Comparison of ENCODE assay signal across 11 cellular contexts in the genomic region with DNA sequence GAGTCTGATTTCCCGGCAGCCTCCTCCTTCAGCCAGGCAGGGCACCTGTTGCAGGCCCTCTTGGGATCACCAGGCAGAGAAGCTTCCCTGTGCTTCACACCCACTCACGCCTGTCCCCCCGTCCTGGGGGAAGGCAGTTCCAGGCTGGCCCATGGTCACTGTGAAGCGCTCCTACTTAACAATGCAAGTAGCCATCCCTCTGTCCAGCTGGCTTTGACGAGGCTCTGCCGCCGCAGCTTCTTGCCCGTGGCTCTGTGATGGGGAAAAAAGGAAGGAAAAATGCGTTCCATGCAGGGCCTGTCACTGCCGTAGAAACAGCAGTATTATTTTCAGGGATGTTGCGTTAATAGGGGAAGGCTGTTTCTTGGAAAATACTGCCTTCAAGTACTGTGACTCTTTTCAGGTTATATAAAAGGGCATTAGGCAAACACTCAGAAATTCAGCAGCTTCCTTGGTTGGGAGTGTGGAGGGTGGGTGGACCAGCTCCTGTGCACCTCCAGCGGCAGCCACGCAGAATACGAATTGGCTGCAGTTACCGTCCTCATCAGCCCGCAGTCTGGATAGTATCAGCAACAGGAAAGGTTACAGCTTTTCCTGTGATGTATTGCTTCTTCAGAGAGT.
DNase-seq lines count a peak whose midpoint lies in the region; ATAC-seq, FAIRE-seq and TF ChIP-seq lines count a peak whose summit lies in the region.
"Had no signal": no experiment of that assay in that cellular context is flagged by ENCODE, and none has a peak within 500 bp of the region (broad histone marks: within the 10 kb centered on the region; RNA-seq: fewer than 3 reads in every experiment).

No MANE protein-coding gene starts in this region.

- H3K4me1 ChIP-seq in endothelial cell of umbilical vein (ENCODE audit: control insufficient read depth, extremely low read depth, insufficient read depth, low read length) (no peaks in the 10 kb centered on the region), thyroid gland (peaks cover 0 to 8% of the 10 kb centered on the region in 2 donors)

- no TSS peak for BruUV-seq in endothelial cell of umbilical vein (replicated peaks; lab: Mats Ljungman, UMichigan)

- no peak overlapping the region for H3K4me3 ChIP-seq in endothelial cell of umbilical vein (replicated peaks in 1 of 3; ENCODE audit: insufficient read depth in 1 of 3, low read depth in 1 of 3, low read length in 3 of 3)
- no peak overlapping the region for H3K4me3 ChIP-seq in thyroid gland (replicated peaks in 1 of 3)

- no peak for TF ChIP-seq POLR2A in endothelial cell of umbilical vein (IDR thresholded peaks at IDR 0.05; ENCODE audit: low read depth, low read length)
- TF ChIP-seq POLR2A in thyroid gland (IDR thresholded peaks at IDR 0.05), result no peak

- H3K27me3 ChIP-seq in endothelial cell of umbilical vein (ENCODE audit: control insufficient read depth in 2 of 2, insufficient read depth in 2 of 2, low read length in 2 of 2), result no peaks in the 10 kb centered on the region
- H3K27me3 ChIP-seq in thyroid gland, result no peaks in the 10 kb centered on the region

- H2AFZ ChIP-seq in endothelial cell of umbilical vein (ENCODE audit: low read depth, low read length), result no peak overlapping the region

- dilution Hi-C loops in endothelial cell of umbilical vein (cut with MboI; ENCODE audit: extremely low pct_ligation_motif_present, low sequenced_read_pairs), result no loop called here

- intact Hi-C loops in endothelial cell of umbilical vein (cut with micrococcal nuclease), result no loop called here
- intact Hi-C loops in thyroid gland (cut with DNase I), result no loop called here

- no peak overlapping the region for H3K4me2 ChIP-seq in endothelial cell of umbilical vein (ENCODE audit: insufficient read depth, low read length)

- no peak for ATAC-seq in esophagus mucosa
- ATAC-seq: Panc1 had no signal

- POLR2A ChIA-PET in endothelial cell of umbilical vein (lab: Charles Lee), result no interaction called here

- no peak overlapping the region for H3K9ac ChIP-seq in endothelial cell of umbilical vein (replicated peaks; ENCODE audit: extremely low read depth, insufficient read depth, low read length)

- DNase-seq in NCI-H2227 (lab: John Stamatoyannopoulos, UW; ENCODE audit: unreplicated experiment) (peak; percentile 65), endothelial cell of umbilical vein (ENCODE audit: low read depth, low spot score) (peak; percentile 56), middle frontal gyrus (ENCODE audit: extremely low spot score, low spot score) (peak; percentile 11), thyroid gland (peak in 1 of 2 donors; percentile 18), T-helper 9 cell (no peak), NCI-H128 (lab: John Stamatoyannopoulos, UW; ENCODE audit: unreplicated experiment) (no peak)
- DNase-seq in stimulated activated naive CD4-positive, alpha-beta T cell (lab: John Stamatoyannopoulos, UW), result no peak

- H3K36me3 ChIP-seq in endothelial cell of umbilical vein (ENCODE audit: control insufficient read depth in 2 of 2, extremely low read depth in 1 of 2, insufficient read depth in 2 of 2, low read length in 2 of 2), result no peaks in the 10 kb centered on the region
- no peaks in the 10 kb centered on the region for H3K36me3 ChIP-seq in thyroid gland
- H3K36me3 ChIP-seq: neutrophil had no signal

- no peaks in the 10 kb centered on the region for H3K79me2 ChIP-seq in endothelial cell of umbilical vein (ENCODE audit: control insufficient read depth, insufficient read depth, low read length)

- WGBS in thyroid gland, 2 donors, result 66 to 68% methylated on average over 16 of the region's 16 CpGs

- TF ChIP-seq CTCF in endothelial cell of umbilical vein (IDR thresholded peaks at IDR 0.05; ENCODE audit: extremely low read depth in 1 of 2, insufficient read depth in 1 of 2, low read depth in 1 of 2, low read length in 2 of 2), result peak; percentile 33 to 56
- TF ChIP-seq CTCF in thyroid gland (IDR thresholded peaks at IDR 0.05), result no peak

- H3K9me1 ChIP-seq in endothelial cell of umbilical vein (replicated peaks; ENCODE audit: control insufficient read depth, extremely low read depth, insufficient read depth, low read length), result no peaks in the 10 kb centered on the region

- FAIRE-seq in endothelial cell of umbilical vein (lab: Jason Lieb, UNC), result peak; percentile 63
- FAIRE-seq: GM18507 had no signal

- H3K27ac ChIP-seq in endothelial cell of umbilical vein (ENCODE audit: insufficient read depth, low read depth, low read length), result no peak overlapping the region
- H3K27ac ChIP-seq in thyroid gland, result peak overlapping the region in 2 of 3 donors; percentile 40 to 41
- H3K27ac ChIP-seq: neutrophil had no signal

- H3K9me3 ChIP-seq in endothelial cell of umbilical vein (replicated peaks; ENCODE audit: control insufficient read depth, insufficient read depth, low read length) (no peaks in the 10 kb centered on the region), thyroid gland (no peaks in the 10 kb centered on the region)
- H3K9me3 ChIP-seq: neutrophil had no signal

- CTCF ChIA-PET in endothelial cell of umbilical vein (lab: Charles Lee), result interaction anchor here (0.6 to 1.6 kb wide), 10 partner anchors 8 to 287 kb away, joined by 3 to 5 read pairs (median 3); no protein-coding TSS in a partner anchor

- no peaks in the 10 kb centered on the region for H4K20me1 ChIP-seq in endothelial cell of umbilical vein (replicated peaks; ENCODE audit: control insufficient read depth, extremely low read depth, insufficient read depth, low read length)

TF ChIP-seq in endothelial cell of umbilical vein, 7 proteins besides CTCF, POLR2A, EP300 and RAD21:
- no peak for TF ChIP-seq MYC (IDR thresholded peaks at IDR 0.05; ENCODE audit: low read depth, low read length)
- peak; percentile 44 for TF ChIP-seq EZH2 (IDR thresholded peaks at IDR 0.05; ENCODE audit: borderline replicate concordance, low read depth, low read length, severe bottlenecking)

Comparison
In these comparisons a context has a peak if more than half of its experiments do, and no peak if none do; other contexts are left out.
1. DNase-seq: peak in NCI-H2227 (single experiment), endothelial cell of umbilical vein (single experiment) and middle frontal gyrus (single experiment); none in stimulated activated naive CD4-positive, alpha-beta T cell (0 of 6), T-helper 9 cell (single experiment) and NCI-H128 (single experiment).
2. CTCF ChIP-seq: peak in endothelial cell of umbilical vein (2 of 2); none in thyroid gland (0 of 6).